In the genomic region with DNA sequence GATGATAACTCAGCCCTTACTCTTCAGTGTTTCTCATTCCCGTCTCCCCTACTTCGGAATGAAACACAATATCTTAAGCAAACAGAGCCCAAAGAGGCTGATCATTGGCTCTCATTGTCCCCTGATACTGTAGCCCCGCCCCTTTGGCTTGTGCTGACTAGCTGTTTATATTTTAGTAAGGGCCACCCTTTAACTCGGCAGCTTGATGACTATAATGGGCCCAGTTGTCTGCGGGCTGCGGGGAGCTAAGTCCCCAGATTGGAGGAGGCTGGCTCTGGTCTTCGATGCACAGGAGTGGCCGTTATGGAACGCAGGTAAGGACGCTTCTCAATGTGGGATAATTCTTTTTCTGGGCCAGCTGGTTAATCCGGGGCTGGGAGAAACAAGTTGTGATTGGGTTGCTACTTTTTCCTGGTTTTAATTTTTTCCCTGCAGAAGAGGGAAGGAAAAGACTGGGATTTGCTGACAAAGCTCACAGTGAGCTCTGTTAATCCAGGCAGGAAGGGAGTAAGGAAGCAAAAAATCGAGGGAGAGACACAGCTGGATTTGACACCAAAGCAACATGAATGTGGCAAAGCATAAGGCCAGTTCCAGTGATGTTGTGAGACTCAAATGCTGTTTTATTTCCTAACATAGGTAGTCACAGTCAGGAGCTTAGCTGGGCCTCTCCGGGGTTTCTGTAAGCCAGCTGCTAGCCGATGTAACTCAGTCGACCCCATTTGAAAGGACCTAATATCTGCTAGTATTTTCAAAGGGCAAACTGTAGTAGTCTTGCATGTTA, we compare ENCODE assay signal across 8 cellular contexts. TPM values are rescaled to one million over a fixed set of nuclear protein-coding genes. Genes with fewer than 3 reads are reported as not detected.
DNase-seq lines count a peak whose midpoint lies in the region; ATAC-seq, FAIRE-seq and TF ChIP-seq lines count a peak whose summit lies in the region.

A gene (plus strand): TSS at position 197 of the 781 bp plus-strand sequence. CDS start 88 bp downstream, at position 285.

- peaks cover 2% of the 10 kb centered on the region for H3K27me3 Mint-ChIP-seq in activated CD4-positive, alpha-beta T cell treated with anti-CD3 and anti-CD28 coated beads, Interleukin-2, amount 10 ng/mL, durations not matched to agents 24 days and 14 days
- H3K27me3 Mint-ChIP-seq in chondrocyte (ENCODE audit: low read depth), result no peaks in the 10 kb centered on the region

- peaks cover 18% of the 10 kb centered on the region for H3K4me1 Mint-ChIP-seq in activated CD4-positive, alpha-beta T cell treated with anti-CD3 and anti-CD28 coated beads, Interleukin-2, amount 10 ng/mL, durations not matched to agents 24 days and 14 days
- peaks cover 9% of the 10 kb centered on the region for H3K4me1 Mint-ChIP-seq in chondrocyte (ENCODE audit: low read depth)

- peak within 1 kb of the TSS; percentile 91 to 93 for H3K27ac ChIP-seq in kidney (ENCODE audit: low read depth in 2 of 2, low read length in 2 of 2)

- DNase-seq in activated CD4-positive, alpha-beta T cell treated with anti-CD3 and anti-CD28 coated beads, Interleukin-2, amount 10 ng/mL, durations not matched to agents 24 days and 14 days, result no peak
- no peak for DNase-seq in activated CD4-positive, alpha-beta T cell treated with anti-CD3 and anti-CD28 coated beads for 1 hour
- DNase-seq in NCI-H510A treated with DMSO at 0.1 percent for 48 hours (lab: John Stamatoyannopoulos, UW) (peak; percentile 83), chondrocyte (ENCODE audit: low spot score) (no peak), kidney (peak; percentile 81), smooth muscle cell of the brain vasculature (ENCODE audit: low read depth, low spot score) (peak; percentile 26), NCI-H2081 treated with DMSO at 0.1 percent for 48 hours (lab: John Stamatoyannopoulos, UW) (no peak)

- intact Hi-C loops in activated CD4-positive, alpha-beta T cell treated with anti-CD3 and anti-CD28 coated beads, Interleukin-2, amount 10 ng/mL, durations not matched to agents 24 days and 14 days (cut with micrococcal nuclease), result loop anchor here (5.0 kb wide), 1 partner anchor 47 kb away; no protein-coding TSS in a partner anchor
- intact Hi-C loops in kidney (cut with DNase I), result no loop called here

- no peaks in the 10 kb centered on the region for H3K36me3 Mint-ChIP-seq in activated CD4-positive, alpha-beta T cell treated with anti-CD3 and anti-CD28 coated beads, Interleukin-2, amount 10 ng/mL, durations not matched to agents 24 days and 14 days (ENCODE audit: low read depth)
- H3K36me3 Mint-ChIP-seq in chondrocyte (ENCODE audit: low read depth), result no peaks in the 10 kb centered on the region

- H3K4me3 ChIP-seq in kidney (ENCODE audit: low read length in 2 of 2), result peak within 1 kb of the TSS; percentile 64 to 78

- H3K27ac Mint-ChIP-seq in activated CD4-positive, alpha-beta T cell treated with anti-CD3 and anti-CD28 coated beads, Interleukin-2, amount 10 ng/mL, durations not matched to agents 24 days and 14 days, result peak within 1 kb of the TSS; percentile 45
- H3K27ac Mint-ChIP-seq in chondrocyte (ENCODE audit: unreplicated experiment), result peak within 1 kb of the TSS; percentile 49

- peaks cover 0 to 7% of the 10 kb centered on the region in 2 donors for H3K4me1 ChIP-seq in kidney (ENCODE audit: control insufficient read depth in 1 of 2, insufficient read depth in 1 of 2, low read depth in 1 of 2, low read length in 2 of 2)

- peak within 1 kb of the TSS; percentile 49 to 80 for H3K9ac ChIP-seq in kidney (ENCODE audit: low read length in 2 of 2)

- no peak for ATAC-seq in GM21360 (IDR thresholded peaks at IDR 0.05; ENCODE audit: unreplicated experiment)

- H3K9me3 Mint-ChIP-seq in activated CD4-positive, alpha-beta T cell treated with anti-CD3 and anti-CD28 coated beads, Interleukin-2, amount 10 ng/mL, durations not matched to agents 24 days and 14 days, result no peaks in the 10 kb centered on the region
- H3K9me3 Mint-ChIP-seq in chondrocyte (ENCODE audit: low read depth), result no peaks in the 10 kb centered on the region

- H3K36me3 ChIP-seq in kidney (ENCODE audit: control insufficient read depth in 1 of 2, insufficient read depth in 2 of 2, low read length in 2 of 2), result no peaks in the 10 kb centered on the region

- peak; percentile 59 for FAIRE-seq in kidney (lab: Jason Lieb, UNC)

- H3K9me3 ChIP-seq in kidney (ENCODE audit: control insufficient read depth in 1 of 2, low read length in 2 of 2), result no peaks in the 10 kb centered on the region

- H3K4me3 Mint-ChIP-seq in activated CD4-positive, alpha-beta T cell treated with anti-CD3 and anti-CD28 coated beads, Interleukin-2, amount 10 ng/mL, durations not matched to agents 24 days and 14 days, result peak within 1 kb of the TSS; percentile 52
- H3K4me3 Mint-ChIP-seq in chondrocyte (ENCODE audit: unreplicated experiment), result peak within 1 kb of the TSS; percentile 41

- TF ChIP-seq CTCF in chondrocyte (IDR thresholded peaks at IDR 0.05) (no peak), kidney (IDR thresholded peaks at IDR 0.05; ENCODE audit: borderline replicate concordance, extremely low read depth, insufficient read depth) (no peak)

RNA-seq across cellular contexts. Expression of the gene that starts here (rescaled TPM):
- total RNA-seq in activated CD4-positive, alpha-beta T cell treated with anti-CD3 and anti-CD28 coated beads, Interleukin-2, amount 10 ng/mL, durations not matched to agents 24 days and 14 days, result 0.21 TPM in 1 of 2 replicates, not detected in the other
- 18.2 to 25.8 TPM (median 19.1 TPM) in 3 replicates for total RNA-seq in chondrocyte
- total RNA-seq in kidney, result 122 TPM
- 23.3 TPM for polyA plus RNA-seq in kidney (ENCODE audit: insufficient read depth, low read depth, low replicate concordance)

Comparison
In these comparisons a context has a peak if more than half of its experiments do, and no peak if none do; other contexts are left out.
1. RNA of the gene that starts here (total RNA-seq): 122 TPM in kidney (single experiment) and 18.2 to 25.8 TPM in chondrocyte; 0.21 TPM in activated CD4-positive, alpha-beta T cell treated with anti-CD3 and anti-CD28 coated beads, Interleukin-2, amount 10 ng/mL, durations not matched to agents 24 days and 14 days; every median in the first group is over 10 times any median in the second.
2. DNase-seq: peak in NCI-H510A treated with DMSO at 0.1 percent for 48 hours (single experiment), kidney (single experiment) and smooth muscle cell of the brain vasculature (single experiment); none in activated CD4-positive, alpha-beta T cell treated with anti-CD3 and anti-CD28 coated beads, Interleukin-2, amount 10 ng/mL, durations not matched to agents 24 days and 14 days (single experiment), activated CD4-positive, alpha-beta T cell treated with anti-CD3 and anti-CD28 coated beads for 1 hour (single experiment), chondrocyte (single experiment) and NCI-H2081 treated with DMSO at 0.1 percent for 48 hours (single experiment).